Comparison of ENCODE assay signal across 16 cellular contexts in the genomic region with DNA sequence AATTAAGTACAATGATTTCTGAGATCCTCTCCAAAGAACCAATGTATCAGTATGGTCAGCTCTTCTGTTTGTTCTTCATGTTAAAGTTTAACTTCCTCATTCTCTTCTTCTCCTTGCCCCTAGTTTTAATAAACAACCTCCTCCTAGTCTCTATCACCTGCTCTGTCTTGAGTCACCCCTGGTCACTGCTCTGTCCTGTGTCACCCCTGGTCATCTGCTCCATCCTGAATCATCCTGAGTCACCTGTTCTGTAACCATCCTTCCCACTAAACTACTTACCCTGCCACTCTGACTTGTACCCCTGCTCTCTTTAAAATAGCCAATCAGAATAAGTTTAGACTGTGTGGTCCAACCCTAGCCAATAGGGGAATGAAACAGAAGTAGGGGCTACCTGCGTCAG.
"Had no signal": no experiment of that assay in that cellular context is flagged by ENCODE, and none has a peak within 500 bp of the region (broad histone marks: within the 10 kb centered on the region; RNA-seq: fewer than 3 reads in every experiment).

No MANE protein-coding gene starts in this region.

- H3K27ac ChIP-seq: colonic mucosa, hepatocyte, ovary, right atrium auricular region, sigmoid colon, skin epidermis had no signal

- DNase-seq: colonic mucosa; dermis blood vessel endothelial cell; erythroblast; foreskin melanocyte; head of caudate nucleus; kidney; natural killer cell; ovary; sigmoid colon; stimulated activated CD4-positive, alpha-beta T cell treated with anti-CD3 and anti-CD28 coated beads, Interleukin-12 subunit alpha, Interleukin-12 subunit beta, amount 100 ng/mL, for 4 hours; stimulated activated naive CD4-positive, alpha-beta T cell treated with Interleukin-2 at 50 U/mL for 16 hours; trophoblast cell had no signal

- H3K4me3 ChIP-seq: colonic mucosa, hepatocyte, ovary, right atrium auricular region, sigmoid colon, skin epidermis had no signal

- H3K36me3 ChIP-seq: colonic mucosa, ovary, right atrium auricular region, sigmoid colon had no signal

- H3K4me1 Mint-ChIP-seq: natural killer cell, neural crest cell had no signal

- H3K4me3 Mint-ChIP-seq: natural killer cell, neural crest cell had no signal

- ATAC-seq: natural killer cell had no signal

- H3K4me2 ChIP-seq: hepatocyte had no signal

- H3K79me2 ChIP-seq: hepatocyte had no signal

- H3K4me1 ChIP-seq: colonic mucosa, right atrium auricular region, sigmoid colon had no signal

- H2AFZ ChIP-seq: hepatocyte had no signal

- H3K27ac Mint-ChIP-seq: natural killer cell had no signal

- H3K9me3 ChIP-seq: colonic mucosa, ovary, right atrium auricular region, sigmoid colon had no signal

- H3K27me3 ChIP-seq: colonic mucosa, hepatocyte, ovary, right atrium auricular region, sigmoid colon had no signal
